ENCODE assay signal across 21 cellular contexts in the genomic region with DNA sequence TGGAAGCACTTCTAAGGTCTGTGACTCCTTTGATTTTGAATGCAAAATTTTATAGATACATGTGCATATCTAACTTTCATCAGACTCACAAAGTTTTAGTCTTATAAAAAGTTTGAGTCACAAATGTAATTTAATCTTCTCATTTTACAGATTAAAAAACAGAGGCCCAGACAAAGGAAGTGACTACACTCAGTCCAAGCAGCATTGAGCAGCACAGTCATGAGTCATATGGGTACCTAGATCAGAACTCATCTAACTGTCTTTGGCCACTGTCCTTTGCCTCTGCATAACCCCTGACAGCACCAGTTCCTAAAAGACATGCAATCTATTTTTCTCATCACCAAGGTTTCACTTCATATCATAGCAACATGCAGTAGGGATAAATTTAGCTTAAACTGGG.
DNase-seq lines count a peak whose midpoint lies in the region; ATAC-seq and TF ChIP-seq lines count a peak whose summit lies in the region.
"Had no signal": no experiment of that assay in that cellular context is flagged by ENCODE, and none has a peak within 500 bp of the region (broad histone marks: within the 10 kb centered on the region; RNA-seq: fewer than 3 reads in every experiment).

No MANE protein-coding gene starts in this region.

- no peaks in the 10 kb centered on the region for H3K36me3 Mint-ChIP-seq in activated CD4-positive, alpha-beta T cell treated with anti-CD3 and anti-CD28 coated beads for 36 hours (ENCODE audit: low read depth)
- H3K36me3 Mint-ChIP-seq in activated CD4-positive, alpha-beta T cell treated with anti-CD3 and anti-CD28 coated beads, Interleukin-2, amount 10 ng/mL, durations not matched to agents 7 days and 5 days (ENCODE audit: low read depth) = no peaks in the 10 kb centered on the region

- peaks cover 4% of the 10 kb centered on the region for H3K9me3 Mint-ChIP-seq in activated CD4-positive, alpha-beta T cell treated with anti-CD3 and anti-CD28 coated beads for 36 hours (ENCODE audit: low read depth)
- H3K9me3 Mint-ChIP-seq in activated CD4-positive, alpha-beta T cell treated with anti-CD3 and anti-CD28 coated beads, Interleukin-2, amount 10 ng/mL, durations not matched to agents 7 days and 5 days = peaks cover 2% of the 10 kb centered on the region

- peak; percentile 58 for ATAC-seq in activated CD4-positive, alpha-beta T cell treated with anti-CD3 and anti-CD28 coated beads for 36 hours
- ATAC-seq in GM21526 (IDR thresholded peaks at IDR 0.05; ENCODE audit: low FRiP score, unreplicated experiment) (peak; percentile 72), HG03378 (IDR thresholded peaks at IDR 0.05; ENCODE audit: unreplicated experiment) (peak; percentile 69), foreskin keratinocyte (peak; percentile 18)
- no peak for ATAC-seq in activated CD4-positive, CD25-positive, alpha-beta regulatory T cell treated with anti-CD3 and anti-CD28 coated beads, Interleukin-2, amount 50 U/mL, for 24 hours
- ATAC-seq: left cardiac atrium, sciatic nerve had no signal

- H3K27me3 Mint-ChIP-seq in activated CD4-positive, alpha-beta T cell treated with anti-CD3 and anti-CD28 coated beads for 36 hours = peaks cover 4% of the 10 kb centered on the region
- H3K27me3 Mint-ChIP-seq in activated CD4-positive, alpha-beta T cell treated with anti-CD3 and anti-CD28 coated beads, Interleukin-2, amount 10 ng/mL, durations not matched to agents 7 days and 5 days = no peaks in the 10 kb centered on the region

- TF ChIP-seq CTCF in foreskin keratinocyte (conservative IDR thresholded peaks at IDR 0.05) (no peak), spleen (IDR thresholded peaks at IDR 0.05 in 8 of 11, conservative IDR thresholded peaks at IDR 0.05 in 3 of 11) (no peak)

- H3K27ac ChIP-seq in foreskin keratinocyte (no peak overlapping the region), spleen (no peak overlapping the region)
- H3K27ac ChIP-seq: C4-2B, SK-N-MC, tibial artery had no signal

- no peak overlapping the region for H3K4me3 Mint-ChIP-seq in activated CD4-positive, alpha-beta T cell treated with anti-CD3 and anti-CD28 coated beads for 36 hours
- H3K4me3 Mint-ChIP-seq in activated CD4-positive, alpha-beta T cell treated with anti-CD3 and anti-CD28 coated beads, Interleukin-2, amount 10 ng/mL, durations not matched to agents 7 days and 5 days = no peak overlapping the region
- H3K4me3 Mint-ChIP-seq: activated T-cell treated with anti-CD3 and anti-CD28 coated beads, Interleukin-2, amount 50 U/mL, for 72 hours had no signal

- no peak overlapping the region for H3K27ac Mint-ChIP-seq in activated CD4-positive, alpha-beta T cell treated with anti-CD3 and anti-CD28 coated beads for 36 hours
- H3K27ac Mint-ChIP-seq in activated CD4-positive, alpha-beta T cell treated with anti-CD3 and anti-CD28 coated beads, Interleukin-2, amount 10 ng/mL, durations not matched to agents 7 days and 5 days = no peak overlapping the region
- H3K27ac Mint-ChIP-seq: activated T-cell treated with anti-CD3 and anti-CD28 coated beads, Interleukin-2, amount 50 U/mL, for 72 hours had no signal

- intact Hi-C loops in activated CD4-positive, alpha-beta T cell treated with anti-CD3 and anti-CD28 coated beads for 36 hours (cut with DNase I, micrococcal nuclease) = no loop called here
- intact Hi-C loops in spleen (cut with DNase I; ENCODE audit: low total_unique reads) = no loop called here

- POLR2A ChIA-PET in activated CD4-positive, alpha-beta T cell treated with anti-CD3 and anti-CD28 coated beads for 36 hours (lab: Charles Lee) = no interaction called here
- POLR2A ChIA-PET in activated CD4-positive, alpha-beta T cell treated with anti-CD3 and anti-CD28 coated beads, Interleukin-2, amount 10 ng/mL, durations not matched to agents 7 days and 5 days (lab: Charles Lee) = no interaction called here

- no peak overlapping the region for H3K4me3 ChIP-seq in spleen
- H3K4me3 ChIP-seq: SK-N-MC, tibial artery had no signal

- no peaks in the 10 kb centered on the region for H3K36me3 ChIP-seq in spleen
- H3K36me3 ChIP-seq: tibial artery had no signal

- H3K4me1 ChIP-seq in foreskin keratinocyte = no peaks in the 10 kb centered on the region
- no peaks in the 10 kb centered on the region for H3K4me1 ChIP-seq in spleen
- H3K4me1 ChIP-seq: tibial artery had no signal

- no peak for TF ChIP-seq POLR2A in spleen (IDR thresholded peaks at IDR 0.05)

- peaks cover 0 to 3% (median 0%) of the 10 kb centered on the region in 8 donors for H3K9me3 ChIP-seq in spleen
- H3K9me3 ChIP-seq: tibial artery had no signal

- H3K4me1 Mint-ChIP-seq in activated CD4-positive, alpha-beta T cell treated with anti-CD3 and anti-CD28 coated beads for 36 hours = no peaks in the 10 kb centered on the region
- H3K4me1 Mint-ChIP-seq in activated CD4-positive, alpha-beta T cell treated with anti-CD3 and anti-CD28 coated beads, Interleukin-2, amount 10 ng/mL, durations not matched to agents 7 days and 5 days = no peaks in the 10 kb centered on the region

- DNase-seq in activated CD4-positive, alpha-beta T cell treated with anti-CD3 and anti-CD28 coated beads for 36 hours = no peak
- DNase-seq in activated CD4-positive, alpha-beta T cell treated with anti-CD3 and anti-CD28 coated beads, Interleukin-2, amount 10 ng/mL, durations not matched to agents 7 days and 5 days = no peak
- no peak for DNase-seq in foreskin keratinocyte
- no peak for DNase-seq in NCI-H2107 treated with DMSO at 0.1 percent for 48 hours (lab: John Stamatoyannopoulos, UW; ENCODE audit: unreplicated experiment)
- DNase-seq in spleen = no peak
- DNase-seq: 8988T; activated CD4-positive, alpha-beta T cell treated with anti-CD3 and anti-CD28 coated beads, Interleukin-2, amount 50 U/mL, for 4 hours; activated T-cell treated with anti-CD3 and anti-CD28 coated beads, Interleukin-2, amount 50 U/mL, for 72 hours; DMS79 treated with DMSO at 0.1 percent for 48 hours; left cardiac atrium; NCI-H1436; NCI-H446; occipital lobe; OCI-M1; tibial artery had no signal

- CTCF ChIA-PET in activated CD4-positive, alpha-beta T cell treated with anti-CD3 and anti-CD28 coated beads for 36 hours (lab: Charles Lee) = no interaction called here
- CTCF ChIA-PET in activated CD4-positive, alpha-beta T cell treated with anti-CD3 and anti-CD28 coated beads, Interleukin-2, amount 10 ng/mL, durations not matched to agents 7 days and 5 days (lab: Charles Lee) = interaction anchor here (0.7 kb wide), 1 partner anchor 93 kb away, joined by 4 read pairs; no protein-coding TSS in a partner anchor

- H3K27me3 ChIP-seq in foreskin keratinocyte = no peaks in the 10 kb centered on the region
- no peaks in the 10 kb centered on the region for H3K27me3 ChIP-seq in spleen (replicated peaks in 1 of 7)
- H3K27me3 ChIP-seq: tibial artery had no signal

Comparison
In these comparisons a context has a peak if more than half of its experiments do, and no peak if none do; other contexts are left out.
1. ATAC-seq: peak in activated CD4-positive, alpha-beta T cell treated with anti-CD3 and anti-CD28 coated beads for 36 hours (single experiment), GM21526 (single experiment), HG03378 (single experiment) and foreskin keratinocyte (single experiment); none in activated CD4-positive, CD25-positive, alpha-beta regulatory T cell treated with anti-CD3 and anti-CD28 coated beads, Interleukin-2, amount 50 U/mL, for 24 hours (0 of 2).